Comparison of ENCODE assay signal across 1 cellular context in genomic region chr10:101014966-101015581, GRCh38.
TF ChIP-seq lines count a peak whose summit lies in the region.

No MANE protein-coding gene starts in this region.

TF ChIP-seq in HepG2, 621 proteins besides CTCF, POLR2A, EP300 and RAD21:
- TF ChIP-seq SNAPC4 (CRISPR knock-in tag; IDR thresholded peaks at IDR 0.05), result no peak
